1 cellular context compared by ENCODE assay signal in genomic region chr16:89330177-89330856, GRCh38.
A peak's percentile ranks its signal among the peaks of the same experiment; 100 is the strongest.
TF ChIP-seq lines count a peak whose summit lies in the region.

No MANE protein-coding gene starts in this region.

TF ChIP-seq in HepG2, 621 proteins besides CTCF, POLR2A, EP300 and RAD21 (continued from another document and continues in another):
- TF ChIP-seq E2F5 (CRISPR knock-in tag; conservative IDR thresholded peaks at IDR 0.05) (no peak), NR0B2 (CRISPR knock-in tag; IDR thresholded peaks at IDR 0.05) (no peak), ZNF382 (CRISPR knock-in tag; IDR thresholded peaks at IDR 0.05; ENCODE audit: borderline replicate concordance) (no peak), ZNF12 (CRISPR knock-in tag; IDR thresholded peaks at IDR 0.05) (no peak), NFIC (IDR thresholded peaks at IDR 0.05; ENCODE audit: low read length) (no peak; the same call in 1 of the 2 replicates), ZNF7 (CRISPR knock-in tag; IDR thresholded peaks at IDR 0.05) (no peak), TCF7 (IDR thresholded peaks at IDR 0.05; ENCODE audit: low read depth) (peak; percentile 78; the same call in 1 of the 2 replicates), YEATS2 (CRISPR knock-in tag; IDR thresholded peaks at IDR 0.05; ENCODE audit: borderline replicate concordance) (peak; percentile 60; the same call in 1 of the 2 replicates), RERE (CRISPR knock-in tag; IDR thresholded peaks at IDR 0.05; ENCODE audit: low read depth) (no peak), HIVEP1 (CRISPR knock-in tag; IDR thresholded peaks at IDR 0.05) (no peak), RELA (CRISPR knock-in tag; IDR thresholded peaks at IDR 0.05) (no peak), RORA (CRISPR knock-in tag; IDR thresholded peaks at IDR 0.05) (no peak), NCOR1 (IDR thresholded peaks at IDR 0.05; ENCODE audit: borderline replicate concordance, low read length) (no peak), ZFX (CRISPR knock-in tag; IDR thresholded peaks at IDR 0.05; ENCODE audit: low read depth) (0 out of 2 replicates have a peak, but pooled peaks have one; percentile 42), KMT2A (CRISPR knock-in tag; IDR thresholded peaks at IDR 0.05) (no peak), ZBTB21 (CRISPR knock-in tag; IDR thresholded peaks at IDR 0.05) (no peak), NR2F6 (IDR thresholded peaks at IDR 0.05) (no peak), NR2F6 (CRISPR knock-in tag; IDR thresholded peaks at IDR 0.05) (peak; percentile 75; the same call in 1 of the 2 replicates), ZNF430 (CRISPR knock-in tag; IDR thresholded peaks at IDR 0.05) (no peak), YY1 (IDR thresholded peaks at IDR 0.05; ENCODE audit: insufficient read depth, insufficient replicate concordance, low read depth, low read length) (no peak), FOXM1 (CRISPR knock-in tag; IDR thresholded peaks at IDR 0.05) (no peak), ZNF737 (CRISPR knock-in tag; IDR thresholded peaks at IDR 0.05; ENCODE audit: borderline replicate concordance) (no peak), ELF4 (CRISPR knock-in tag; IDR thresholded peaks at IDR 0.05; ENCODE audit: borderline replicate concordance) (no peak), ZNF703 (CRISPR knock-in tag; IDR thresholded peaks at IDR 0.05; ENCODE audit: borderline replicate concordance) (no peak), ZNF660 (CRISPR knock-in tag; IDR thresholded peaks at IDR 0.05; ENCODE audit: borderline replicate concordance, low read depth) (no peak), HNRNPK (IDR thresholded peaks at IDR 0.05; ENCODE audit: low read depth, low read length, poor library complexity, severe bottlenecking) (no peak), HINFP (CRISPR knock-in tag; IDR thresholded peaks at IDR 0.05; ENCODE audit: low read depth) (no peak), NFYC (CRISPR knock-in tag; IDR thresholded peaks at IDR 0.05) (no peak; the same call in 1 of the 2 replicates), NPAS2 (CRISPR knock-in tag; IDR thresholded peaks at IDR 0.05; ENCODE audit: borderline replicate concordance) (no peak), ZFP62 (CRISPR knock-in tag; IDR thresholded peaks at IDR 0.05) (no peak), FOXJ3 (CRISPR knock-in tag; IDR thresholded peaks at IDR 0.05; ENCODE audit: borderline replicate concordance) (no peak), USF2 (IDR thresholded peaks at IDR 0.05; ENCODE audit: low read depth, low read length) (no peak), USF2 (CRISPR knock-in tag; IDR thresholded peaks at IDR 0.05; ENCODE audit: borderline replicate concordance) (no peak), ZGPAT (CRISPR knock-in tag; IDR thresholded peaks at IDR 0.05) (peak; percentile 51; the same call in 1 of the 2 replicates), MTERF4 (CRISPR knock-in tag; IDR thresholded peaks at IDR 0.05) (no peak), MED8 (CRISPR knock-in tag; IDR thresholded peaks at IDR 0.05; ENCODE audit: insufficient replicate concordance) (no peak), ELF3 (CRISPR knock-in tag; IDR thresholded peaks at IDR 0.05) (peak; percentile 99), KDM5B (CRISPR knock-in tag; IDR thresholded peaks at IDR 0.05; ENCODE audit: borderline replicate concordance) (no peak), FOSL2 (CRISPR knock-in tag; IDR thresholded peaks at IDR 0.05) (peak; percentile 94), SOX13 (IDR thresholded peaks at IDR 0.05) (no peak; the same call in none of the 2 replicates), SOX13 (CRISPR knock-in tag; conservative IDR thresholded peaks at IDR 0.05 in 1 of 2, IDR thresholded peaks at IDR 0.05 in 1 of 2) (peak in 1 of 2 experiments; percentile 86; a peak in 2 of 4 replicates), NAIF1 (CRISPR knock-in tag; IDR thresholded peaks at IDR 0.05; ENCODE audit: borderline replicate concordance) (no peak)
- TF ChIP-seq, protein P1, sequence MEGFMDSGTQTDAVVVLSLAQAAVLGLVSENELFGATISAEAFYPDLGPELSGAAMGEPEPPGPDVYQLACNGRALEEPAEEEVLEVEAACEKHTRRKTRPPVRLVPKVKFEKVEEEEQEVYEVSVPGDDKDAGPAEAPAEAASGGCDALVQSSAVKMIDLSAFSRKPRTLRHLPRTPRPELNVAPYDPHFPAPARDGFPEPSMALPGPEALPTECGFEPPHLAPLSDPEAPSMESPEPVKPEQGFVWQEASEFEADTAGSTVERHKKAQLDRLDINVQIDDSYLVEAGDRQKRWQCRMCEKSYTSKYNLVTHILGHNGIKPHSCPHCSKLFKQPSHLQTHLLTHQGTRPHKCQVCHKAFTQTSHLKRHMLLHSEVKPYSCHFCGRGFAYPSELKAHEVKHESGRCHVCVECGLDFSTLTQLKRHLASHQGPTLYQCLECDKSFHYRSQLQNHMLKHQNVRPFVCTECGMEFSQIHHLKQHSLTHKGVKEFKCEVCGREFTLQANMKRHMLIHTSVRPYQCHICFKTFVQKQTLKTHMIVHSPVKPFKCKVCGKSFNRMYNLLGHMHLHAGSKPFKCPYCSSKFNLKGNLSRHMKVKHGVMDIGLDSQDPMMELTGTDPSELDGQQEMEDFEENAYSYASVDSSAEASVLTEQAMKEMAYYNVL (CRISPR knock-in tag; IDR thresholded peaks at IDR 0.05; ENCODE audit: borderline replicate concordance), result no peak
- TF ChIP-seq, protein P2, sequence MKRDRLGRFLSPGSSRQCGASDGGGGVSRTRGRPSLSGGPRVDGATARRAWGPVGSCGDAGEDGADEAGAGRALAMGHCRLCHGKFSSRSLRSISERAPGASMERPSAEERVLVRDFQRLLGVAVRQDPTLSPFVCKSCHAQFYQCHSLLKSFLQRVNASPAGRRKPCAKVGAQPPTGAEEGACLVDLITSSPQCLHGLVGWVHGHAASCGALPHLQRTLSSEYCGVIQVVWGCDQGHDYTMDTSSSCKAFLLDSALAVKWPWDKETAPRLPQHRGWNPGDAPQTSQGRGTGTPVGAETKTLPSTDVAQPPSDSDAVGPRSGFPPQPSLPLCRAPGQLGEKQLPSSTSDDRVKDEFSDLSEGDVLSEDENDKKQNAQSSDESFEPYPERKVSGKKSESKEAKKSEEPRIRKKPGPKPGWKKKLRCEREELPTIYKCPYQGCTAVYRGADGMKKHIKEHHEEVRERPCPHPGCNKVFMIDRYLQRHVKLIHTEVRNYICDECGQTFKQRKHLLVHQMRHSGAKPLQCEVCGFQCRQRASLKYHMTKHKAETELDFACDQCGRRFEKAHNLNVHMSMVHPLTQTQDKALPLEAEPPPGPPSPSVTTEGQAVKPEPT (CRISPR knock-in tag; IDR thresholded peaks at IDR 0.05; ENCODE audit: low read depth), result no peak
- TF ChIP-seq, protein P3, sequence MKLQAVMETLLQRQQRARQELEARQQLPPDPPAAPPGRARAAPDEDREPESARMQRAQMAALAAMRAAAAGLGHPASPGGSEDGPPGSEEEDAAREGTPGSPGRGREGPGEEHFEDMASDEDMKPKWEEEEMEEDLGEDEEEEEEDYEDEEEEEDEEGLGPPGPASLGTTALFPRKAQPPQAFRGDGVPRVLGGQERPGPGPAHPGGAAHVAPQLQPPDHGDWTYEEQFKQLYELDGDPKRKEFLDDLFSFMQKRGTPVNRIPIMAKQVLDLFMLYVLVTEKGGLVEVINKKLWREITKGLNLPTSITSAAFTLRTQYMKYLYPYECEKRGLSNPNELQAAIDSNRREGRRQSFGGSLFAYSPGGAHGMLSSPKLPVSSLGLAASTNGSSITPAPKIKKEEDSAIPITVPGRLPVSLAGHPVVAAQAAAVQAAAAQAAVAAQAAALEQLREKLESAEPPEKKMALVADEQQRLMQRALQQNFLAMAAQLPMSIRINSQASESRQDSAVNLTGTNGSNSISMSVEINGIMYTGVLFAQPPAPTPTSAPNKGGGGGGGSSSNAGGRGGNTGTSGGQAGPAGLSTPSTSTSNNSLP (IDR thresholded peaks at IDR 0.05; ENCODE audit: low read depth, low read length), result no peak
- TF ChIP-seq, protein P4, sequence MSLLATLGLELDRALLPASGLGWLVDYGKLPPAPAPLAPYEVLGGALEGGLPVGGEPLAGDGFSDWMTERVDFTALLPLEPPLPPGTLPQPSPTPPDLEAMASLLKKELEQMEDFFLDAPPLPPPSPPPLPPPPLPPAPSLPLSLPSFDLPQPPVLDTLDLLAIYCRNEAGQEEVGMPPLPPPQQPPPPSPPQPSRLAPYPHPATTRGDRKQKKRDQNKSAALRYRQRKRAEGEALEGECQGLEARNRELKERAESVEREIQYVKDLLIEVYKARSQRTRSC (CRISPR knock-in tag; IDR thresholded peaks at IDR 0.05; ENCODE audit: low read depth), result no peak
